ENCODE assay signal across 1 cellular context in genomic region chr2:218485986-218486667, GRCh38.
A peak's percentile ranks its signal among the peaks of the same experiment; 100 is the strongest.
TF ChIP-seq lines count a peak whose summit lies in the region.

No MANE protein-coding gene starts in this region.

TF ChIP-seq in HepG2, 621 proteins besides CTCF, POLR2A, EP300 and RAD21 (continued from another document):
- TF ChIP-seq, protein P1, sequence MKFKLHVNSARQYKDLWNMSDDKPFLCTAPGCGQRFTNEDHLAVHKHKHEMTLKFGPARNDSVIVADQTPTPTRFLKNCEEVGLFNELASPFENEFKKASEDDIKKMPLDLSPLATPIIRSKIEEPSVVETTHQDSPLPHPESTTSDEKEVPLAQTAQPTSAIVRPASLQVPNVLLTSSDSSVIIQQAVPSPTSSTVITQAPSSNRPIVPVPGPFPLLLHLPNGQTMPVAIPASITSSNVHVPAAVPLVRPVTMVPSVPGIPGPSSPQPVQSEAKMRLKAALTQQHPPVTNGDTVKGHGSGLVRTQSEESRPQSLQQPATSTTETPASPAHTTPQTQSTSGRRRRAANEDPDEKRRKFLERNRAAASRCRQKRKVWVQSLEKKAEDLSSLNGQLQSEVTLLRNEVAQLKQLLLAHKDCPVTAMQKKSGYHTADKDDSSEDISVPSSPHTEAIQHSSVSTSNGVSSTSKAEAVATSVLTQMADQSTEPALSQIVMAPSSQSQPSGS (CRISPR knock-in tag; IDR thresholded peaks at IDR 0.05): no peak
- TF ChIP-seq SAP130 (CRISPR knock-in tag; IDR thresholded peaks at IDR 0.05; ENCODE audit: low read depth): peak; percentile 7; the same call in 1 of the 2 replicates
